In the genomic region with DNA sequence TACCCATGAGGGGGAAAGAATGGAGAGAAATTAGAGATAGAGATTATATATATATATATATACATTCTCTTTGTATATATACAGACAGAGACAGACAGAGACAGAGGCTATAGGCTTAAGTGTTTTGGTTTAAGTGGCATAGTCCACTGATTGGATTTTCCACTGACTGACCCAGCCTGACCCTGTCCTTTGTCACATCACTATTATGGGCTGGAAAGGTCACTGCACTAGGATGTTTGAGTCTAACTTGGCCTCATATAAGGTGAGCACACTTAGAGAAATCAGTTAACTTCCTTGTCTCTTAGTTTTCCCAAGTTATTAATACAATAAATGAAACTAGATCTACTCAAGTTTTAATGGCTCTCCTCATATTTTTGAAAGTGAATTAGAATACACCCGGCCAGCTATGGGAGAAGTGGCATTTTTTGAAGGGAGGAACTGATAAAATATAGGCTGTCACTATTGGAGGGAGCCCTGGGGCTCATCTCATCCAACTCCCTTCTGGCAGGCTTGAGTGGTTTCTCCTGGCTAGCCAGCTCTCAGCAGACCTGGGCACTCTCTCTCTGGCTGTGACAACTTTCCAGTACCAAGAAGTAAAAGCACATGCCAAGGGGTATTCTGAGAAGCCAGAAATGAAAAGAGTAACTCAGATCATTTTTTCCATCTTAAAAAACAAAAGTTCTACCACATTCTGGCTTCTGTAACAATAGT, we compare ENCODE assay signal across 17 cellular contexts.
"Had no signal": no experiment of that assay in that cellular context is flagged by ENCODE, and none has a peak within 500 bp of the region (broad histone marks: within the 10 kb centered on the region; RNA-seq: fewer than 3 reads in every experiment).

No MANE protein-coding gene starts in this region.

- H3K4me1 ChIP-seq: esophagus squamous epithelium, heart left ventricle, upper lobe of right lung had no signal

- H3K4me1 Mint-ChIP-seq: brain; stimulated activated naive B cell treated with anti-CD40 and anti-IgM and Interleukin-4, amounts not matched to agents 10 μg/mL and 1 μg/mL and 100 μg/mL, for 72 hours; T-helper 17 cell had no signal

- H3K4me3 Mint-ChIP-seq: activated T-cell treated with anti-CD3 and anti-CD28 coated beads, Interleukin-2, amount 50 U/mL, for 4 hours; stimulated activated naive B cell treated with anti-CD40 and anti-IgM and Interleukin-4, amounts not matched to agents 10 μg/mL and 1 μg/mL and 100 μg/mL, for 72 hours; T-helper 17 cell had no signal

- H3K9me3 Mint-ChIP-seq: stimulated activated naive B cell treated with anti-CD40 and anti-IgM and Interleukin-4, amounts not matched to agents 10 μg/mL and 1 μg/mL and 100 μg/mL, for 72 hours had no signal

- H3K27me3 Mint-ChIP-seq: stimulated activated naive B cell treated with anti-CD40 and anti-IgM and Interleukin-4, amounts not matched to agents 10 μg/mL and 1 μg/mL and 100 μg/mL, for 72 hours; T-helper 17 cell had no signal

- H3K36me3 Mint-ChIP-seq: brain; stimulated activated naive B cell treated with anti-CD40 and anti-IgM and Interleukin-4, amounts not matched to agents 10 μg/mL and 1 μg/mL and 100 μg/mL, for 72 hours had no signal

- DNase-seq: activated CD4-positive, alpha-beta T cell treated with anti-CD3 and anti-CD28 coated beads, Interleukin-2, amount 50 U/mL, for 4 hours; activated effector memory CD4-positive, alpha-beta T cell treated with anti-CD3 and anti-CD28 coated beads, Interleukin-2, amount 50 U/mL, for 16 hours; activated T-cell treated with anti-CD3 and anti-CD28 coated beads, Interleukin-2, amount 50 U/mL, for 4 hours; amniotic stem cell; esophagus squamous epithelium; foreskin melanocyte; heart left ventricle; posterior cingulate gyrus; stimulated activated CD4-positive, alpha-beta T cell treated with anti-CD3 and anti-CD28 coated beads, Interleukin-1b, Interleukin-23, amount 100 ng/mL, for 48 hours; stimulated activated naive B cell treated with anti-CD40 and anti-IgM and Interleukin-4, amounts not matched to agents 10 μg/mL and 1 μg/mL and 100 μg/mL, for 72 hours; T-helper 17 cell; upper lobe of right lung had no signal

- ATAC-seq: activated CD4-positive, CD25-positive, alpha-beta regulatory T cell treated with anti-CD3 and anti-CD28 coated beads, Interleukin-2, amount 50 U/mL, for 24 hours; activated naive CD4-positive, alpha-beta T cell treated with anti-CD3 and anti-CD28 coated beads, Interleukin-2, amount 50 U/mL, for 72 hours; activated T-cell treated with anti-CD3 and anti-CD28 coated beads, Interleukin-2, amount 50 U/mL, for 4 hours; left lobe of liver; stimulated activated naive B cell treated with anti-CD40 and anti-IgM and Interleukin-4, amounts not matched to agents 10 μg/mL and 1 μg/mL and 100 μg/mL, for 72 hours; T-helper 17 cell; upper lobe of right lung had no signal

- H3K27ac ChIP-seq: esophagus squamous epithelium, heart left ventricle, upper lobe of right lung had no signal

- H3K4me3 ChIP-seq: esophagus squamous epithelium, heart left ventricle, upper lobe of right lung had no signal

- H3K36me3 ChIP-seq: esophagus squamous epithelium, heart left ventricle, upper lobe of right lung had no signal

- FAIRE-seq: islet of Langerhans had no signal

- H3K27ac Mint-ChIP-seq: activated naive CD4-positive, alpha-beta T cell treated with anti-CD3 and anti-CD28 coated beads, Interleukin-2, amount 50 U/mL, for 72 hours; stimulated activated naive B cell treated with anti-CD40 and anti-IgM and Interleukin-4, amounts not matched to agents 10 μg/mL and 1 μg/mL and 100 μg/mL, for 72 hours; T-helper 17 cell had no signal

- H3K9me3 ChIP-seq: esophagus squamous epithelium, heart left ventricle, upper lobe of right lung had no signal

- H3K27me3 ChIP-seq: esophagus squamous epithelium, heart left ventricle, upper lobe of right lung had no signal
